Comparison of ENCODE assay signal across 15 cellular contexts in genomic region chr11:88281317-88281712, GRCh38. TPM values are rescaled to one million over a fixed set of nuclear protein-coding genes. Genes with fewer than 3 reads are reported as not detected.
A peak's percentile ranks its signal among the peaks of the same experiment; 100 is the strongest.
DNase-seq lines count a peak whose midpoint lies in the region; ATAC-seq, FAIRE-seq and TF ChIP-seq lines count a peak whose summit lies in the region.
"Had no signal": no experiment of that assay in that cellular context is flagged by ENCODE, and none has a peak within 500 bp of the region (broad histone marks: within the 10 kb centered on the region; RNA-seq: fewer than 3 reads in every experiment).

No MANE protein-coding gene starts in this region.

- DNase-seq in HepG2 (ENCODE audit: low spot score) (no peak), SK-N-SH (no peak), fibroblast of gingiva (ENCODE audit: low read depth) (peak; percentile 9), thyroid gland (no peak), putamen (ENCODE audit: low spot score) (no peak), small intestine (no peak)
- DNase-seq: activated CD4-positive, alpha-beta T cell treated with anti-CD3 and anti-CD28 coated beads for 48 hours; activated effector memory CD4-positive, alpha-beta T cell treated with anti-CD3 and anti-CD28 coated beads, Interleukin-2, amount 50 U/mL, for 16 hours; cortex of kidney; head of caudate nucleus; mesenchymal stem cell; substantia nigra had no signal

- H3K4me1 ChIP-seq in liver (ENCODE audit: control insufficient read depth in 4 of 4, insufficient read depth in 4 of 4, low read length in 3 of 4): peaks cover 2 to 14% (median 9%) of the 10 kb centered on the region in 4 donors
- no peaks in the 10 kb centered on the region for H3K4me1 ChIP-seq in HepG2 (ENCODE audit: insufficient read depth, low read length)
- no peaks in the 10 kb centered on the region; a peak in 1 of 4 replicates for H3K4me1 ChIP-seq in SK-N-SH (ENCODE audit: control insufficient read depth in 1 of 2, insufficient read depth in 2 of 2, low read depth in 1 of 2, low read length in 1 of 2)
- H3K4me1 ChIP-seq in thyroid gland: peaks cover 36 to 49% of the 10 kb centered on the region in 2 donors
- H3K4me1 ChIP-seq in small intestine (ENCODE audit: control insufficient read depth in 2 of 2, insufficient read depth in 1 of 2, low read depth in 1 of 2, low read length in 1 of 2): peaks cover 0 to 2% of the 10 kb centered on the region in 2 donors

- H3K9ac ChIP-seq in liver (ENCODE audit: low read depth in 1 of 2, low read length in 2 of 2): no peak overlapping the region
- H3K9ac ChIP-seq in HepG2 (ENCODE audit: insufficient read depth, low read depth, low read length): no peak overlapping the region
- H3K9ac ChIP-seq in SK-N-SH: no peak overlapping the region

- no peak overlapping the region for H3K27ac ChIP-seq in liver (ENCODE audit: low read depth in 1 of 2, low read length in 2 of 2)
- no peak overlapping the region for H3K27ac ChIP-seq in HepG2 (ENCODE audit: extremely low read length, insufficient read depth, low read length)
- no peak overlapping the region for H3K27ac ChIP-seq in SK-N-SH (ENCODE audit: low read depth in 2 of 2, low read length in 1 of 2)
- H3K27ac ChIP-seq in thyroid gland: peak overlapping the region in 2 of 3 donors; percentile 21 to 35
- no peak overlapping the region for H3K27ac ChIP-seq in small intestine (ENCODE audit: low read depth in 1 of 2, low read length in 1 of 2)
- H3K27ac ChIP-seq: SK-N-MC had no signal

- H3K36me3 ChIP-seq in liver (ENCODE audit: control insufficient read depth in 4 of 4, insufficient read depth in 3 of 4, low read depth in 1 of 4, low read length in 3 of 4) (no peaks in the 10 kb centered on the region), HepG2 (replicated peaks in 1 of 2; ENCODE audit: control insufficient read depth in 1 of 2, insufficient read depth in 2 of 2, low read length in 2 of 2) (no peaks in the 10 kb centered on the region), SK-N-SH (replicated peaks in 1 of 2; ENCODE audit: control insufficient read depth in 1 of 2, insufficient read depth in 2 of 2, low read length in 1 of 2) (no peaks in the 10 kb centered on the region), thyroid gland (no peaks in the 10 kb centered on the region), small intestine (ENCODE audit: control insufficient read depth in 2 of 2, insufficient read depth in 2 of 2, low read length in 2 of 2) (no peaks in the 10 kb centered on the region)

- no TSS peak for BruUV-seq in HepG2 (replicated peaks; lab: Mats Ljungman, UMichigan)

- H3K27me3 ChIP-seq in liver (ENCODE audit: control insufficient read depth in 4 of 4, insufficient read depth in 4 of 4, low read length in 3 of 4): no peaks in the 10 kb centered on the region
- H3K27me3 ChIP-seq in HepG2 (ENCODE audit: control insufficient read depth in 1 of 2, insufficient read depth in 2 of 2, low read length in 2 of 2): no peaks in the 10 kb centered on the region
- no peaks in the 10 kb centered on the region for H3K27me3 ChIP-seq in SK-N-SH (ENCODE audit: insufficient read depth)
- H3K27me3 ChIP-seq in thyroid gland: no peaks in the 10 kb centered on the region
- no peaks in the 10 kb centered on the region for H3K27me3 ChIP-seq in small intestine (ENCODE audit: control insufficient read depth in 2 of 2, insufficient read depth in 2 of 2, low read length in 2 of 2)

- intact Hi-C loops in HepG2 (cut with micrococcal nuclease; ENCODE audit: unreplicated experiment): no loop called here
- intact Hi-C loops in thyroid gland (cut with DNase I): no loop called here

- TF ChIP-seq EP300 in HepG2 (IDR thresholded peaks at IDR 0.05; ENCODE audit: low read depth in 2 of 2, low read length in 2 of 2): no peak
- TF ChIP-seq EP300 in HepG2 (CRISPR knock-in tag; IDR thresholded peaks at IDR 0.05; ENCODE audit: borderline replicate concordance): no peak
- no peak for TF ChIP-seq EP300 in SK-N-SH (IDR thresholded peaks at IDR 0.05; ENCODE audit: borderline replicate concordance in 1 of 2, low read depth in 1 of 2, low read length in 1 of 2)

- H3K9me3 ChIP-seq in liver (ENCODE audit: control insufficient read depth in 4 of 4, low read length in 3 of 4) (no peaks in the 10 kb centered on the region), HepG2 (ENCODE audit: low read length) (no peaks in the 10 kb centered on the region), SK-N-SH (no peaks in the 10 kb centered on the region), thyroid gland (no peaks in the 10 kb centered on the region), small intestine (ENCODE audit: control insufficient read depth, low read depth) (no peaks in the 10 kb centered on the region)

- no peak for ATAC-seq in HepG2
- ATAC-seq in HG03039 (IDR thresholded peaks at IDR 0.05; ENCODE audit: unreplicated experiment): no peak

- H3K79me2 ChIP-seq in HepG2 (ENCODE audit: insufficient read depth, low read length): no peaks in the 10 kb centered on the region
- no peaks in the 10 kb centered on the region for H3K79me2 ChIP-seq in SK-N-SH (ENCODE audit: insufficient read depth)

- TF ChIP-seq POLR2A in HepG2 (IDR thresholded peaks at IDR 0.05; ENCODE audit: insufficient read depth in 1 of 2, low read depth in 2 of 2, low read length in 2 of 2): no peak
- no peak for TF ChIP-seq POLR2A in thyroid gland (IDR thresholded peaks at IDR 0.05)

- 68% methylated on average over 3 of the region's 3 CpGs for WGBS in liver
- 49% methylated on average over 3 of the region's 3 CpGs for whole genome bisulfite sequencing in HepG2 (ENCODE audit: low lambda C conversion rate)
- 78% methylated on average over 3 of the region's 3 CpGs for WGBS in SK-N-SH (ENCODE audit: low lambda C conversion rate)
- 60 to 69% methylated on average over 3 of the region's 3 CpGs for WGBS in thyroid gland, 2 donors
- 69 to 89% (median 84%) methylated on average over 3 of the region's 3 CpGs for WGBS in small intestine, 3 donors

- TF ChIP-seq CTCF in liver (IDR thresholded peaks at IDR 0.05; ENCODE audit: low read depth, low read length, missing input control) (peak; percentile 30), HepG2 (CRISPR knock-in tag; IDR thresholded peaks at IDR 0.05) (no peak), SK-N-SH (IDR thresholded peaks at IDR 0.05) (0 out of 2 replicates have a peak, but pooled peaks have one; percentile 20), thyroid gland (IDR thresholded peaks at IDR 0.05) (peak in 2 of 6 experiments; percentile 13 to 19)

- in situ Hi-C loops in HepG2 (cut with HindIII; ENCODE audit: extremely low pct_ligation_motif_present, low pct_unique_long_range_greater_than_20kb): no loop called here

- H3F3A ChIP-seq in SK-N-SH (replicated peaks; ENCODE audit: insufficient read depth): peaks cover 3% of the 10 kb centered on the region

- POLR2A ChIA-PET in HepG2 (lab: Yijun Ruan, JAX): no interaction called here
- POLR2A ChIA-PET in SK-N-SH (lab: Yijun Ruan, JAX): no interaction called here

- no peak overlapping the region for H2AFZ ChIP-seq in HepG2 (ENCODE audit: low read length)
- no peak overlapping the region for H2AFZ ChIP-seq in SK-N-SH (ENCODE audit: low read depth)

- TF ChIP-seq RAD21 in liver (IDR thresholded peaks at IDR 0.05) (peak; percentile 47 to 67), HepG2 (CRISPR knock-in tag; IDR thresholded peaks at IDR 0.05) (no peak), SK-N-SH (IDR thresholded peaks at IDR 0.05; ENCODE audit: low read length) (peak; percentile 30)

- FAIRE-seq in HepG2 (lab: Jason Lieb, UNC) (no peak), small intestine (lab: Jason Lieb, UNC) (no peak)

- no peaks in the 10 kb centered on the region for H4K20me1 ChIP-seq in HepG2 (ENCODE audit: insufficient read depth, low read length)
- H4K20me1 ChIP-seq in SK-N-SH (ENCODE audit: insufficient read depth): no peaks in the 10 kb centered on the region

- H3K4me3 ChIP-seq in liver (ENCODE audit: low read depth in 1 of 3, low read length in 3 of 3) (no peak overlapping the region), HepG2 (replicated peaks in 1 of 3; ENCODE audit: insufficient read depth in 1 of 3, low read depth in 2 of 3, low read length in 3 of 3) (no peak overlapping the region), SK-N-SH (ENCODE audit: low read depth in 2 of 2, low read length in 1 of 2) (no peak overlapping the region), thyroid gland (replicated peaks in 1 of 3) (no peak overlapping the region), small intestine (ENCODE audit: low read depth in 1 of 2, low read length in 2 of 2) (no peak overlapping the region)
- H3K4me3 ChIP-seq: SK-N-MC had no signal

- no peak overlapping the region for H3K4me2 ChIP-seq in HepG2 (ENCODE audit: low read depth, low read length)
- H3K4me2 ChIP-seq in SK-N-SH: no peak overlapping the region

- H3K9me2 ChIP-seq in SK-N-SH: no peaks in the 10 kb centered on the region

- CTCF ChIA-PET in HepG2 (lab: Yijun Ruan, JAX; ENCODE audit: low intra/inter-chr PET ratio, low total read pairs) (no interaction called here), SK-N-SH (lab: Yijun Ruan, JAX) (interaction anchor here (1.2 to 1.4 kb wide), 2 partner anchors 12 to 265 kb away, joined by 5 read pairs; no protein-coding TSS in a partner anchor)

RNA-seq across cellular contexts. Expression of gene CTSC, which starts 56.2 kb away (rescaled TPM):
- total RNA-seq in liver: 10 to 100 TPM; 31.2 to 68.7 TPM
- polyA plus RNA-seq in liver: 10 to 100 TPM; 22.4 to 31.4 TPM
- 69.3 and 144 TPM in 2 replicates for total RNA-seq in HepG2 (2016; rRNA removed; fragmentation: Illumina TruSeq; extraction: Trizol)
- total RNA-seq in HepG2 (2016; cell fraction: cytosol; rRNA removed; fragmentation: Illumina TruSeq; extraction: Trizol; ENCODE audit: low read depth): 10.1 and 12.6 TPM in 2 replicates
- total RNA-seq in HepG2 (2016; cell fraction: insoluble cytoplasmic fraction; rRNA removed; fragmentation: Illumina TruSeq; extraction: Trizol): 73.3 and 148 TPM in 2 replicates
- 17.2 and 21.5 TPM in 2 replicates for total RNA-seq in HepG2 (2016; cell fraction: membrane; rRNA removed; fragmentation: Illumina TruSeq; extraction: Trizol)
- 143 and 153 TPM in 2 replicates for total RNA-seq in HepG2 (2016; cell fraction: nucleus; rRNA removed; fragmentation: Illumina TruSeq; extraction: Trizol)
- polyA plus RNA-seq in HepG2 (2011; rRNA removed): 151 and 210 TPM in 2 replicates
- 144 and 152 TPM in 2 replicates for polyA plus RNA-seq in HepG2 (2011; cell fraction: cytosol; rRNA removed)
- polyA plus RNA-seq in HepG2 (2011; cell fraction: nucleus; rRNA removed): 49.6 and 56.2 TPM in 2 replicates
- polyA plus RNA-seq in HepG2 (2012): 102 and 112 TPM in 2 replicates
- 12.9 TPM in 2 replicates for polyA plus RNA-seq in HepG2 (2016; cell fraction: cytosol; fragmentation: Illumina TruSeq; extraction: Trizol; ENCODE audit: low read depth)
- polyA plus RNA-seq in HepG2 (2016; cell fraction: insoluble cytoplasmic fraction; fragmentation: Illumina TruSeq; extraction: Trizol; ENCODE audit: low read depth): 79.7 and 80.7 TPM in 2 replicates
- polyA plus RNA-seq in HepG2 (2016; cell fraction: membrane; fragmentation: Illumina TruSeq; extraction: Trizol; ENCODE audit: low read depth): 19.3 and 20.8 TPM in 2 replicates
- polyA plus RNA-seq in HepG2 (2016; cell fraction: nucleus; fragmentation: Illumina TruSeq; extraction: Trizol; ENCODE audit: insufficient read depth, low read depth): 187 and 211 TPM in 2 replicates
- 63.5 and 157 TPM in 2 replicates for polyA minus RNA-seq in HepG2 (2011; rRNA and poly(A)+ RNA removed; ENCODE audit: low replicate concordance)
- 116 and 179 TPM in 2 replicates for polyA minus RNA-seq in HepG2 (2011; cell fraction: cytosol; rRNA and poly(A)+ RNA removed)
- 87.6 and 93.5 TPM in 2 replicates for polyA minus RNA-seq in HepG2 (2011; cell fraction: nucleus; rRNA and poly(A)+ RNA removed)
- 101 and 104 TPM in 2 replicates for polyA plus RNA-seq in SK-N-SH (2012; rRNA removed)
- 92.4 and 111 TPM in 2 replicates for polyA plus RNA-seq in SK-N-SH (2012; cell fraction: cytosol; rRNA removed)
- polyA plus RNA-seq in SK-N-SH (2012; cell fraction: nucleus; rRNA removed): 25.4 and 47.1 TPM in 2 replicates
- 10 to 100 TPM; 54.8 to 87.5 (median 64.2) TPM for total RNA-seq in thyroid gland
- 10 to 100 TPM; 16.1 to 72.6 (median 24.6) TPM for polyA plus RNA-seq in small intestine

Comparison
In these comparisons a context has a peak if more than half of its experiments do, and no peak if none do; other contexts are left out.
1. H3K27ac ChIP-seq: peak in thyroid gland (2 of 3); none in liver (0 of 2), HepG2 (single experiment), SK-N-SH (0 of 2) and small intestine (0 of 2).